In genomic region chr17:44365051-44365450, GRCh38 we compare ENCODE assay signal across 3 cellular contexts. TPM values are rescaled to one million over a fixed set of nuclear protein-coding genes. Genes with fewer than 3 reads are reported as not detected.
"Had no signal": no experiment of that assay in that cellular context is flagged by ENCODE, and none has a peak within 500 bp of the region (broad histone marks: within the 10 kb centered on the region; RNA-seq: fewer than 3 reads in every experiment).

No MANE protein-coding gene starts in this region.

RNA-seq across cellular contexts. Expression of gene ITGA2B, which starts 24.4 kb away (rescaled TPM):
- total RNA-seq: ascending aorta had no signal

RNA-seq across cellular contexts. Expression of gene RUNDC3A, which starts 56.6 kb away (rescaled TPM):
- total RNA-seq: activated CD4-positive, alpha-beta memory T cell treated with anti-CD3 and anti-CD28 coated beads for 36 hours; ascending aorta; left lobe of liver had no signal
